1 cellular context compared by ENCODE assay signal in the genomic region with DNA sequence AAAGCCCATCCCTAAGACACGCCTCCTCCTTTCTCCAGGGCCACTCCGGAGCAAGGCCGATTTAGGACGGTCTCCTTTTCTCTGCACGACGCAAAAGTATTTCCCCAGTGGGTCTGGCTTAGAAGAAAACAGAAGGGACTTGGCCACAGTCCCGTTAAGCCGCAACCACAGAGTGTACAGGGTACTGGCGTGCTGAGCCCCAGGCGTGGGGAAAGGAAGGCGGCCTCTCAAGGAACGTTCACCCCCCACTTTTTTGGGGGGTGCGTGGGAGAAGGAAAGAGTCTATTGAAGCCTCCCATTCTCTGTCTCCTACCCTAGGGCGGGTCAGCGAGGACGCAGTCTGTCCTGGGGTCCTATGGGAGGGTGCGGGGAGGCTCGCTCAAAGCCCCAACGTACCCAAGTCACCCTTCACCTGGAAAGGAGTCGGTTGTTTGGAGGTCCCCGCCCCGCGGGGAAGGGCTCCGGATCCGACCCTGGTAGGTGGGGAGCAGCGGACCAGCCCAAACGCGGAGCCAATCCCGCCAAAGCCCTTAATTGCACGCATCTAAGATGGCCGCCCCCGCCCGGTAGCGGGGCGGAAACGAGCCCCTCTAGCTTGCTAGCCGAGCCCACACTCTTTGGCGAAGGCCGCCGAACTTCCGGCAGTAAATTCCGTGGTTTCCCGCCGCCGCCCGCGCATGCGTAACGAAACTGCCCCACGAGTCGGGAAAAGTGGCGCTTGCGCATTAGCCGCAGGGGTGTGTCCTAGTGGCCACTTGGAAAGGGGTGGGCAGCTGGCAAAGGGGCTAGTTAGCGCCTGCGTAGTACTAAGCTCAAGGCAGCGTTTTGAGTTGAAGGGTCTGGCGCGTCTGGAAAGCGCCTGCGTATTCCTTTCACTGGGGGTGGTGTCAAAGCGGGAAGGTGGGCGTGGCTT.
TF ChIP-seq lines count a peak whose summit lies in the region.

OARD1 (minus strand) TSS at position 434 of the 913 bp plus-strand sequence. CDS start 722 bp downstream, outside the sequence.

TF ChIP-seq in GM12878, 131 proteins besides CTCF, POLR2A, EP300 and RAD21 (continued from another document and continues in another):
- TF ChIP-seq, protein P1, sequence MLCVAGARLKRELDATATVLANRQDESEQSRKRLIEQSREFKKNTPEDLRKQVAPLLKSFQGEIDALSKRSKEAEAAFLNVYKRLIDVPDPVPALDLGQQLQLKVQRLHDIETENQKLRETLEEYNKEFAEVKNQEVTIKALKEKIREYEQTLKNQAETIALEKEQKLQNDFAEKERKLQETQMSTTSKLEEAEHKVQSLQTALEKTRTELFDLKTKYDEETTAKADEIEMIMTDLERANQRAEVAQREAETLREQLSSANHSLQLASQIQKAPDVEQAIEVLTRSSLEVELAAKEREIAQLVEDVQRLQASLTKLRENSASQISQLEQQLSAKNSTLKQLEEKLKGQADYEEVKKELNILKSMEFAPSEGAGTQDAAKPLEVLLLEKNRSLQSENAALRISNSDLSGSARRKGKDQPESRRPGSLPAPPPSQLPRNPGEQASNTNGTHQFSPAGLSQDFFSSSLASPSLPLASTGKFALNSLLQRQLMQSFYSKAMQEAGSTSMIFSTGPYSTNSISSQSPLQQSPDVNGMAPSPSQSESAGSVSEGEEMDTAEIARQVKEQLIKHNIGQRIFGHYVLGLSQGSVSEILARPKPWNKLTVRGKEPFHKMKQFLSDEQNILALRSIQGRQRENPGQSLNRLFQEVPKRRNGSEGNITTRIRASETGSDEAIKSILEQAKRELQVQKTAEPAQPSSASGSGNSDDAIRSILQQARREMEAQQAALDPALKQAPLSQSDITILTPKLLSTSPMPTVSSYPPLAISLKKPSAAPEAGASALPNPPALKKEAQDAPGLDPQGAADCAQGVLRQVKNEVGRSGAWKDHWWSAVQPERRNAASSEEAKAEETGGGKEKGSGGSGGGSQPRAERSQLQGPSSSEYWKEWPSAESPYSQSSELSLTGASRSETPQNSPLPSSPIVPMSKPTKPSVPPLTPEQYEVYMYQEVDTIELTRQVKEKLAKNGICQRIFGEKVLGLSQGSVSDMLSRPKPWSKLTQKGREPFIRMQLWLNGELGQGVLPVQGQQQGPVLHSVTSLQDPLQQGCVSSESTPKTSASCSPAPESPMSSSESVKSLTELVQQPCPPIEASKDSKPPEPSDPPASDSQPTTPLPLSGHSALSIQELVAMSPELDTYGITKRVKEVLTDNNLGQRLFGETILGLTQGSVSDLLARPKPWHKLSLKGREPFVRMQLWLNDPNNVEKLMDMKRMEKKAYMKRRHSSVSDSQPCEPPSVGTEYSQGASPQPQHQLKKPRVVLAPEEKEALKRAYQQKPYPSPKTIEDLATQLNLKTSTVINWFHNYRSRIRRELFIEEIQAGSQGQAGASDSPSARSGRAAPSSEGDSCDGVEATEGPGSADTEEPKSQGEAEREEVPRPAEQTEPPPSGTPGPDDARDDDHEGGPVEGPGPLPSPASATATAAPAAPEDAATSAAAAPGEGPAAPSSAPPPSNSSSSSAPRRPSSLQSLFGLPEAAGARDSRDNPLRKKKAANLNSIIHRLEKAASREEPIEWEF (IDR thresholded peaks at IDR 0.05; ENCODE audit: insufficient replicate concordance, low read depth, low read length) = no peak
- peak; percentile 29; the same call in 1 of the 2 replicates for TF ChIP-seq CREM (IDR thresholded peaks at IDR 0.05; ENCODE audit: low read depth)
- TF ChIP-seq, protein P2, sequence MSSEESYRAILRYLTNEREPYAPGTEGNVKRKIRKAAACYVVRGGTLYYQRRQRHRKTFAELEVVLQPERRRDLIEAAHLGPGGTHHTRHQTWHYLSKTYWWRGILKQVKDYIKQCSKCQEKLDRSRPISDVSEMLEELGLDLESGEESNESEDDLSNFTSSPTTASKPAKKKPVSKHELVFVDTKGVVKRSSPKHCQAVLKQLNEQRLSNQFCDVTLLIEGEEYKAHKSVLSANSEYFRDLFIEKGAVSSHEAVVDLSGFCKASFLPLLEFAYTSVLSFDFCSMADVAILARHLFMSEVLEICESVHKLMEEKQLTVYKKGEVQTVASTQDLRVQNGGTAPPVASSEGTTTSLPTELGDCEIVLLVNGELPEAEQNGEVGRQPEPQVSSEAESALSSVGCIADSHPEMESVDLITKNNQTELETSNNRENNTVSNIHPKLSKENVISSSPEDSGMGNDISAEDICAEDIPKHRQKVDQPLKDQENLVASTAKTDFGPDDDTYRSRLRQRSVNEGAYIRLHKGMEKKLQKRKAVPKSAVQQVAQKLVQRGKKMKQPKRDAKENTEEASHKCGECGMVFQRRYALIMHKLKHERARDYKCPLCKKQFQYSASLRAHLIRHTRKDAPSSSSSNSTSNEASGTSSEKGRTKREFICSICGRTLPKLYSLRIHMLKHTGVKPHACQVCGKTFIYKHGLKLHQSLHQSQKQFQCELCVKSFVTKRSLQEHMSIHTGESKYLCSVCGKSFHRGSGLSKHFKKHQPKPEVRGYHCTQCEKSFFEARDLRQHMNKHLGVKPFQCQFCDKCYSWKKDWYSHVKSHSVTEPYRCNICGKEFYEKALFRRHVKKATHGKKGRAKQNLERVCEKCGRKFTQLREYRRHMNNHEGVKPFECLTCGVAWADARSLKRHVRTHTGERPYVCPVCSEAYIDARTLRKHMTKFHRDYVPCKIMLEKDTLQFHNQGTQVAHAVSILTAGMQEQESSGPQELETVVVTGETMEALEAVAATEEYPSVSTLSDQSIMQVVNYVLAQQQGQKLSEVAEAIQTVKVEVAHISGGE (CRISPR knock-in tag; IDR thresholded peaks at IDR 0.05) = no peak
- TF ChIP-seq ZBED1 (IDR thresholded peaks at IDR 0.05; ENCODE audit: borderline replicate concordance) = 0 out of 2 replicates have a peak, but pooled peaks have one; percentile 43
- TF ChIP-seq TARDBP (IDR thresholded peaks at IDR 0.05; ENCODE audit: borderline replicate concordance) = peak; percentile 49; the same call in 1 of the 2 replicates
- no peak for TF ChIP-seq CHD2 (IDR thresholded peaks at IDR 0.05; ENCODE audit: borderline replicate concordance, low read depth, low read length)
- TF ChIP-seq CHD1 (IDR thresholded peaks at IDR 0.05; ENCODE audit: low read depth, low read length) = no peak
- 0 out of 2 replicates have a peak, but pooled peaks have one; percentile 17 for TF ChIP-seq RCOR1 (conservative IDR thresholded peaks at IDR 0.05; ENCODE audit: low read depth, low read length)
- peak; percentile 62 for TF ChIP-seq NR2C1 (IDR thresholded peaks at IDR 0.05)
- TF ChIP-seq YY1 (IDR thresholded peaks at IDR 0.05; ENCODE audit: low read depth, low read length) = peak; percentile 98
- TF ChIP-seq, protein P3, sequence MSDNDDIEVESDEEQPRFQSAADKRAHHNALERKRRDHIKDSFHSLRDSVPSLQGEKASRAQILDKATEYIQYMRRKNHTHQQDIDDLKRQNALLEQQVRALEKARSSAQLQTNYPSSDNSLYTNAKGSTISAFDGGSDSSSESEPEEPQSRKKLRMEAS (IDR thresholded peaks at IDR 0.05; ENCODE audit: low read depth, low read length) = no peak; the same call in 1 of the 2 replicates
- TF ChIP-seq, protein P4, sequence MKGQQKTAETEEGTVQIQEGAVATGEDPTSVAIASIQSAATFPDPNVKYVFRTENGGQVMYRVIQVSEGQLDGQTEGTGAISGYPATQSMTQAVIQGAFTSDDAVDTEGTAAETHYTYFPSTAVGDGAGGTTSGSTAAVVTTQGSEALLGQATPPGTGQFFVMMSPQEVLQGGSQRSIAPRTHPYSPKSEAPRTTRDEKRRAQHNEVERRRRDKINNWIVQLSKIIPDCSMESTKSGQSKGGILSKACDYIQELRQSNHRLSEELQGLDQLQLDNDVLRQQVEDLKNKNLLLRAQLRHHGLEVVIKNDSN (IDR thresholded peaks at IDR 0.05; ENCODE audit: borderline replicate concordance, extremely low read length, insufficient read depth, low read depth, low read length) = no peak
- TF ChIP-seq ZBTB33 (IDR thresholded peaks at IDR 0.05) = 0 out of 2 replicates have a peak, but pooled peaks have one; percentile 13
- TF ChIP-seq ZNF384 (IDR thresholded peaks at IDR 0.05; ENCODE audit: borderline replicate concordance, low read depth, low read length) = no peak
- TF ChIP-seq RBBP5 (conservative IDR thresholded peaks at IDR 0.05) = no peak
- TF ChIP-seq, protein P5, sequence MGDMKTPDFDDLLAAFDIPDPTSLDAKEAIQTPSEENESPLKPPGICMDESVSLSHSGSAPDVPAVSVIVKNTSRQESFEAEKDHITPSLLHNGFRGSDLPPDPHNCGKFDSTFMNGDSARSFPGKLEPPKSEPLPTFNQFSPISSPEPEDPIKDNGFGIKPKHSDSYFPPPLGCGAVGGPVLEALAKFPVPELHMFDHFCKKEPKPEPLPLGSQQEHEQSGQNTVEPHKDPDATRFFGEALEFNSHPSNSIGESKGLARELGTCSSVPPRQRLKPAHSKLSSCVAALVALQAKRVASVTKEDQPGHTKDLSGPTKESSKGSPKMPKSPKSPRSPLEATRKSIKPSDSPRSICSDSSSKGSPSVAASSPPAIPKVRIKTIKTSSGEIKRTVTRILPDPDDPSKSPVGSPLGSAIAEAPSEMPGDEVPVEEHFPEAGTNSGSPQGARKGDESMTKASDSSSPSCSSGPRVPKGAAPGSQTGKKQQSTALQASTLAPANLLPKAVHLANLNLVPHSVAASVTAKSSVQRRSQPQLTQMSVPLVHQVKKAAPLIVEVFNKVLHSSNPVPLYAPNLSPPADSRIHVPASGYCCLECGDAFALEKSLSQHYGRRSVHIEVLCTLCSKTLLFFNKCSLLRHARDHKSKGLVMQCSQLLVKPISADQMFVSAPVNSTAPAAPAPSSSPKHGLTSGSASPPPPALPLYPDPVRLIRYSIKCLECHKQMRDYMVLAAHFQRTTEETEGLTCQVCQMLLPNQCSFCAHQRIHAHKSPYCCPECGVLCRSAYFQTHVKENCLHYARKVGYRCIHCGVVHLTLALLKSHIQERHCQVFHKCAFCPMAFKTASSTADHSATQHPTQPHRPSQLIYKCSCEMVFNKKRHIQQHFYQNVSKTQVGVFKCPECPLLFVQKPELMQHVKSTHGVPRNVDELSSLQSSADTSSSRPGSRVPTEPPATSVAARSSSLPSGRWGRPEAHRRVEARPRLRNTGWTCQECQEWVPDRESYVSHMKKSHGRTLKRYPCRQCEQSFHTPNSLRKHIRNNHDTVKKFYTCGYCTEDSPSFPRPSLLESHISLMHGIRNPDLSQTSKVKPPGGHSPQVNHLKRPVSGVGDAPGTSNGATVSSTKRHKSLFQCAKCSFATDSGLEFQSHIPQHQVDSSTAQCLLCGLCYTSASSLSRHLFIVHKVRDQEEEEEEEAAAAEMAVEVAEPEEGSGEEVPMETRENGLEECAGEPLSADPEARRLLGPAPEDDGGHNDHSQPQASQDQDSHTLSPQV (IDR thresholded peaks at IDR 0.05) = no peak
- peak in 1 of 2 experiments; percentile 57; a peak in 3 of 4 replicates for TF ChIP-seq SRF (IDR thresholded peaks at IDR 0.05; ENCODE audit: low read depth in 2 of 2, low read length in 2 of 2)
- TF ChIP-seq HDAC2 (IDR thresholded peaks at IDR 0.05) = no peak
- TF ChIP-seq HCFC1 (IDR thresholded peaks at IDR 0.05; ENCODE audit: low read length) = peak; percentile 79
- peak; percentile 39; the same call in 1 of the 2 replicates for TF ChIP-seq SREBF1 (IDR thresholded peaks at IDR 0.05; ENCODE audit: low read length)
- no peak for TF ChIP-seq SPI1 (IDR thresholded peaks at IDR 0.05; ENCODE audit: borderline replicate concordance, insufficient read depth, low read depth, low read length)
- 0 out of 2 replicates have a peak, but pooled peaks have one; percentile 81 for TF ChIP-seq RB1 (IDR thresholded peaks at IDR 0.05; ENCODE audit: borderline replicate concordance)
- TF ChIP-seq PRDM15 (CRISPR knock-in tag; IDR thresholded peaks at IDR 0.05) = no peak
- no peak for TF ChIP-seq SUZ12 (IDR thresholded peaks at IDR 0.05; ENCODE audit: unreplicated experiment)
- no peak for TF ChIP-seq KDM1A (IDR thresholded peaks at IDR 0.05; ENCODE audit: borderline replicate concordance)
- TF ChIP-seq NR2C2 (IDR thresholded peaks at IDR 0.05; ENCODE audit: borderline replicate concordance, control insufficient read depth, insufficient read length, low read depth) = no peak
- TF ChIP-seq EZH2 (IDR thresholded peaks at IDR 0.05; ENCODE audit: borderline replicate concordance, control insufficient read depth, low read depth, low read length) = no peak
- TF ChIP-seq CHD4 (IDR thresholded peaks at IDR 0.05) = no peak
- TF ChIP-seq ZNF207 (IDR thresholded peaks at IDR 0.05; ENCODE audit: borderline replicate concordance) = peak; percentile 77
- no peak for TF ChIP-seq NFXL1 (IDR thresholded peaks at IDR 0.05; ENCODE audit: borderline replicate concordance)
